In the genomic region with DNA sequence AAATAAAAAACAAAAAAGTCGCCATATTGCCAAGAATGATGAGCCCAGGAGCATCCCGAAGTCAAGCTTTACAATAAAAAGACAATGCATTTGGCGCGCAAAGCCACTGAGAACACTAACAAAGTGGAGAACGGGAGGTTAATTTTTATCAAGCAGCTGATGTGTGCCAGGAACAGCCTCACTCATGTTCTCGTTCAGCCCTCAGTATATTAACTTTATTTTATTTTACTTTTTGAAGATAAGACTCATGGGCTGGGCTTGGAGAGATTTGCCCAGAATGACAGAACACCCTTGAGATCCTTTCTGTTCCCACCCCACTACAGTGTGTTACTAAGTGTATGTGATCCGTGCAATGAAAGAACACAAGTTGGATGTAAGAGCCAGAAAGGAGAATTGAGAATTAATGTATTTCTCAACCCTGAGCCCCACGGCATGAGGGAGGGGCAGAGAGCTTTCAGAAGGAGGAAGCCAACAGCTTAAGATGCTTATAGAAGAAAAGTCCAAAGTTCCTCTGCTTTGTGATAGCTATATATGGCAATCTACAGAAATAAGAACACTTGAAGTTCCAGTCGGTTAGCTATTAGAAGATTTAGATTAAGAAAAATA, we compare ENCODE assay signal across 13 cellular contexts. TPM values are rescaled to one million over a fixed set of nuclear protein-coding genes. Genes with fewer than 3 reads are reported as not detected.
DNase-seq lines count a peak whose midpoint lies in the region; ATAC-seq and TF ChIP-seq lines count a peak whose summit lies in the region.
"Had no signal": no experiment of that assay in that cellular context is flagged by ENCODE, and none has a peak within 500 bp of the region (broad histone marks: within the 10 kb centered on the region; RNA-seq: fewer than 3 reads in every experiment).

No MANE protein-coding gene starts in this region.

- peaks cover 75 to 89% of the 10 kb centered on the region in 2 donors for H3K36me3 Mint-ChIP-seq in CD14-positive monocyte
- H3K36me3 Mint-ChIP-seq in activated naive CD8-positive, alpha-beta T cell treated with anti-CD3 and anti-CD28 coated beads, Interleukin-2, amount 50 U/mL, for 24 hours (ENCODE audit: low read depth), result peaks cover 74% of the 10 kb centered on the region

- no peaks in the 10 kb centered on the region for H3K27me3 ChIP-seq in mucosa of stomach (ENCODE audit: control insufficient read depth, insufficient read depth, low read length)

- peaks cover 0 to 15% (median 5%) of the 10 kb centered on the region in 7 donors for H3K9me3 Mint-ChIP-seq in CD14-positive monocyte
- peaks cover 12% of the 10 kb centered on the region for H3K9me3 Mint-ChIP-seq in activated naive CD8-positive, alpha-beta T cell treated with anti-CD3 and anti-CD28 coated beads, Interleukin-2, amount 50 U/mL, for 24 hours
- H3K9me3 Mint-ChIP-seq: stimulated activated naive CD8-positive, alpha-beta T cell treated with anti-CD3 and anti-CD28 coated beads, Interleukin-15, Interleukin-2, amounts not matched to agents 100 ng/mL and 50 ng/mL, for 24 hours had no signal

- DNase-seq in CD14-positive monocyte (ENCODE audit: low spot score) (peak; percentile 58), Kasumi-1 (lab: John Stamatoyannopoulos, UW) (peak; percentile 40 to 42), KBM-7 (no peak), NCI-H1105 (lab: John Stamatoyannopoulos, UW) (no peak)
- DNase-seq in activated naive CD8-positive, alpha-beta T cell treated with anti-CD3 and anti-CD28 coated beads, Interleukin-2, amount 50 U/mL, for 24 hours, result no peak
- DNase-seq: mammary epithelial cell, NCI-H345 had no signal

- peaks cover 0 to 1% (median 0%) of the 10 kb centered on the region in 3 donors for H3K27me3 Mint-ChIP-seq in CD14-positive monocyte (ENCODE audit: low read depth in 3 of 3)
- H3K27me3 Mint-ChIP-seq in activated naive CD8-positive, alpha-beta T cell treated with anti-CD3 and anti-CD28 coated beads, Interleukin-2, amount 50 U/mL, for 24 hours, result no peaks in the 10 kb centered on the region
- H3K27me3 Mint-ChIP-seq: progenitor cell of endocrine pancreas; stimulated activated naive CD8-positive, alpha-beta T cell treated with anti-CD3 and anti-CD28 coated beads, Interleukin-15, Interleukin-2, amounts not matched to agents 100 ng/mL and 50 ng/mL, for 24 hours had no signal

- H3K9ac ChIP-seq in mucosa of stomach (ENCODE audit: low read length), result peak overlapping the region; percentile 2

- peak overlapping the region in 1 of 2 donors; percentile 60 for H3K4me3 Mint-ChIP-seq in CD14-positive monocyte
- H3K4me3 Mint-ChIP-seq in activated naive CD8-positive, alpha-beta T cell treated with anti-CD3 and anti-CD28 coated beads, Interleukin-2, amount 50 U/mL, for 24 hours, result no peak overlapping the region
- H3K4me3 Mint-ChIP-seq: activated T-helper 1 cell treated with anti-CD3 and anti-CD28 coated beads, Interleukin-12 subunit alpha, Interleukin-12 subunit beta, Interleukin-2, Interleukin-4 antibody, amounts not matched to agents 30 ng/mL and 10 ng/mL and 1 ng/mL, durations not matched to agents 14 hours and 24 hours and 36 hours; stimulated activated naive CD8-positive, alpha-beta T cell treated with anti-CD3 and anti-CD28 coated beads, Interleukin-15, Interleukin-2, amounts not matched to agents 100 ng/mL and 50 ng/mL, for 24 hours had no signal

- H3K27ac Mint-ChIP-seq in CD14-positive monocyte, result peak overlapping the region; percentile 87 to 93 (median 90)
- peak overlapping the region; percentile 33 for H3K27ac Mint-ChIP-seq in activated naive CD8-positive, alpha-beta T cell treated with anti-CD3 and anti-CD28 coated beads, Interleukin-2, amount 50 U/mL, for 24 hours
- H3K27ac Mint-ChIP-seq: progenitor cell of endocrine pancreas; stimulated activated naive CD8-positive, alpha-beta T cell treated with anti-CD3 and anti-CD28 coated beads, Interleukin-15, Interleukin-2, amounts not matched to agents 100 ng/mL and 50 ng/mL, for 24 hours had no signal

- H3K9me3 ChIP-seq in mucosa of stomach (ENCODE audit: control insufficient read depth, low read length), result no peaks in the 10 kb centered on the region

- in situ Hi-C loops in KBM-7 (cut with MboI; ENCODE audit: low pct_unique_long_range_greater_than_20kb, low sequenced_read_pairs), result no loop called here

- H3K4me3 ChIP-seq in mucosa of stomach (ENCODE audit: low read length), result no peak overlapping the region

- H3K4me1 ChIP-seq in mucosa of stomach (ENCODE audit: control insufficient read depth, insufficient read depth, low read length), result peaks cover 48% of the 10 kb centered on the region

- H3K4me1 Mint-ChIP-seq in CD14-positive monocyte, result peaks cover 54% of the 10 kb centered on the region
- H3K4me1 Mint-ChIP-seq in activated naive CD8-positive, alpha-beta T cell treated with anti-CD3 and anti-CD28 coated beads, Interleukin-2, amount 50 U/mL, for 24 hours, result peaks cover 31% of the 10 kb centered on the region

- no peak for TF ChIP-seq CTCF in CD14-positive monocyte (IDR thresholded peaks at IDR 0.05)

- intact Hi-C loops in CD14-positive monocyte (cut with micrococcal nuclease), result no loop called here

- ATAC-seq in activated naive CD8-positive, alpha-beta T cell treated with anti-CD3 and anti-CD28 coated beads, Interleukin-2, amount 50 U/mL, for 24 hours, result no peak
- ATAC-seq in HG03432 (IDR thresholded peaks at IDR 0.05; ENCODE audit: unreplicated experiment), result no peak
- no peak for ATAC-seq in HG02885 (IDR thresholded peaks at IDR 0.05; ENCODE audit: poor library complexity, unreplicated experiment)

- H3K36me3 ChIP-seq in mucosa of stomach (ENCODE audit: control insufficient read depth, insufficient read depth, low read length), result no peaks in the 10 kb centered on the region

RNA-seq across cellular contexts. Expression of gene COTL1, which starts 48.4 kb away (rescaled TPM):
- 1,000 to 10,000 TPM; 1,643 to 1,843 TPM for polyA plus RNA-seq in CD14-positive monocyte

Comparison
In these comparisons a context has a peak if more than half of its experiments do, and no peak if none do; other contexts are left out.
1. DNase-seq: peak in CD14-positive monocyte (single experiment) and Kasumi-1 (2 of 2); none in activated naive CD8-positive, alpha-beta T cell treated with anti-CD3 and anti-CD28 coated beads, Interleukin-2, amount 50 U/mL, for 24 hours (single experiment), KBM-7 (single experiment) and NCI-H1105 (single experiment).